ENCODE assay signal across 19 cellular contexts in genomic region chr7:6648815-6649104, GRCh38.
"Had no signal": no experiment of that assay in that cellular context is flagged by ENCODE, and none has a peak within 500 bp of the region (broad histone marks: within the 10 kb centered on the region; RNA-seq: fewer than 3 reads in every experiment).

No MANE protein-coding gene starts in this region.

- H3K4me1 Mint-ChIP-seq: naive thymus-derived CD4-positive, alpha-beta T cell; nephron had no signal

- DNase-seq: cortex of kidney; effector memory CD8-positive, alpha-beta T cell; mesendoderm; midbrain; naive thymus-derived CD4-positive, alpha-beta T cell; nucleus accumbens; right cardiac atrium; stimulated activated CD4-positive, alpha-beta T cell treated with anti-CD3 and anti-CD28 coated beads, Interleukin-4, amount 100 ng/mL, for 4 hours; stimulated activated naive B cell treated with anti-CD40 and anti-IgM and Interleukin-4, amounts not matched to agents 10 μg/mL and 1 μg/mL and 100 μg/mL, for 72 hours; upper lobe of left lung had no signal

- H3K4me1 ChIP-seq: psoas muscle, sigmoid colon, tibial nerve, upper lobe of left lung had no signal

- ATAC-seq: effector memory CD8-positive, alpha-beta T cell; left lobe of liver; naive thymus-derived CD4-positive, alpha-beta T cell; psoas muscle; right cardiac atrium; stimulated activated naive B cell treated with anti-CD40 and anti-IgM and Interleukin-4, amounts not matched to agents 10 μg/mL and 1 μg/mL and 100 μg/mL, for 72 hours had no signal

- H3K27me3 Mint-ChIP-seq: effector memory CD8-positive, alpha-beta T cell; naive thymus-derived CD4-positive, alpha-beta T cell; stimulated activated naive B cell treated with anti-CD40 and anti-IgM and Interleukin-4, amounts not matched to agents 10 μg/mL and 1 μg/mL and 100 μg/mL, for 72 hours; stimulated activated naive CD8-positive, alpha-beta T cell treated with anti-CD3 and anti-CD28 coated beads, Interleukin-15, Interleukin-2, amounts not matched to agents 100 ng/mL and 50 ng/mL, for 24 hours had no signal

- H3K27ac ChIP-seq: psoas muscle, sigmoid colon, thoracic aorta, tibial nerve, upper lobe of left lung had no signal

- H3K9me3 ChIP-seq: psoas muscle, sigmoid colon, thoracic aorta had no signal

- FAIRE-seq: frontal cortex, keratinocyte had no signal

- H3K27me3 ChIP-seq: sigmoid colon, tibial nerve, upper lobe of left lung had no signal

- H3K4me3 ChIP-seq: psoas muscle, sigmoid colon, thoracic aorta, tibial nerve, upper lobe of left lung had no signal

- H3K27ac Mint-ChIP-seq: nephron; stimulated activated naive CD8-positive, alpha-beta T cell treated with anti-CD3 and anti-CD28 coated beads, Interleukin-15, Interleukin-2, amounts not matched to agents 100 ng/mL and 50 ng/mL, for 24 hours had no signal

- H3K9me3 Mint-ChIP-seq: effector memory CD8-positive, alpha-beta T cell; stimulated activated naive CD8-positive, alpha-beta T cell treated with anti-CD3 and anti-CD28 coated beads, Interleukin-15, Interleukin-2, amounts not matched to agents 100 ng/mL and 50 ng/mL, for 24 hours had no signal

- H3K4me3 Mint-ChIP-seq: effector memory CD8-positive, alpha-beta T cell; naive thymus-derived CD4-positive, alpha-beta T cell; nephron; stimulated activated naive B cell treated with anti-CD40 and anti-IgM and Interleukin-4, amounts not matched to agents 10 μg/mL and 1 μg/mL and 100 μg/mL, for 72 hours; stimulated activated naive CD8-positive, alpha-beta T cell treated with anti-CD3 and anti-CD28 coated beads, Interleukin-15, Interleukin-2, amounts not matched to agents 100 ng/mL and 50 ng/mL, for 24 hours had no signal
